ENCODE assay signal across 24 cellular contexts in the genomic region with DNA sequence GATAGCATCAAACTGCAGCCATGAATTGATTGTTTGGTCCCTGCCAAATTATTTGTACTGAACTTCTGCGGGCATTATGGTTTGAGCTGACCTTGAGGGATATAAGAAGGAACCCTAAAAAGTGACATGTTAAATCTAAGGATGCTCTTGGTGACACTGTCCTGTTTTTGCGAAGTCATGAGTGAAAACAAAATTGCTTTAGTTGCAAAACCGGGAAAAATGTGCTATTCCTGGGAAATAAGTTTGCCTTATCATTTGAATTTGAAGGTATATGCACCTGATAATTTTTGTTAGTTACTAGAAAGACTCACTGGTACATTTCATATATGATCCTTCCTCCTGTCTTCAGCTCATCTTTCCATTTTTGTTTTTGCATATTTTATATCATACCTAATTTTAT. TPM values are rescaled to one million over a fixed set of nuclear protein-coding genes. Genes with fewer than 3 reads are reported as not detected.
DNase-seq lines count a peak whose midpoint lies in the region; ATAC-seq, FAIRE-seq and TF ChIP-seq lines count a peak whose summit lies in the region.
"Had no signal": no experiment of that assay in that cellular context is flagged by ENCODE, and none has a peak within 500 bp of the region (broad histone marks: within the 10 kb centered on the region; RNA-seq: fewer than 3 reads in every experiment).

No MANE protein-coding gene starts in this region.

- no peak for ATAC-seq in gastroesophageal sphincter
- ATAC-seq: A549; CD8-positive, alpha-beta T cell had no signal

- no peaks in the 10 kb centered on the region for H3K9me3 Mint-ChIP-seq in activated naive CD4-positive, alpha-beta T cell treated with anti-CD3 and anti-CD28 coated beads, Interleukin-2, amount 50 U/mL, for 24 hours
- no peaks in the 10 kb centered on the region for H3K9me3 Mint-ChIP-seq in activated naive CD4-positive, alpha-beta T cell treated with anti-CD3 and anti-CD28 coated beads for 36 hours
- H3K9me3 Mint-ChIP-seq: CD4-positive, alpha-beta T cell; CD8-positive, alpha-beta T cell had no signal

- H3K4me1 Mint-ChIP-seq in activated naive CD4-positive, alpha-beta T cell treated with anti-CD3 and anti-CD28 coated beads, Interleukin-2, amount 50 U/mL, for 24 hours = no peaks in the 10 kb centered on the region
- peaks cover 10% of the 10 kb centered on the region for H3K4me1 Mint-ChIP-seq in activated naive CD4-positive, alpha-beta T cell treated with anti-CD3 and anti-CD28 coated beads for 36 hours (ENCODE audit: low read depth)
- H3K4me1 Mint-ChIP-seq: B cell had no signal

- peak; percentile 58 for FAIRE-seq in D721Med (lab: Jason Lieb, UNC)
- FAIRE-seq: A549, GM19239 had no signal

- no peak for TF ChIP-seq POLR2A in gastroesophageal sphincter (IDR thresholded peaks at IDR 0.05)

- no peak for TF ChIP-seq EP300 in gastroesophageal sphincter (IDR thresholded peaks at IDR 0.05)

- no peak for TF ChIP-seq CTCF in D721Med (IDR thresholded peaks at IDR 0.05; ENCODE audit: insufficient read depth, missing control alignments)
- no peak for TF ChIP-seq CTCF in gastroesophageal sphincter (IDR thresholded peaks at IDR 0.05)

- H3K4me3 Mint-ChIP-seq in activated naive CD4-positive, alpha-beta T cell treated with anti-CD3 and anti-CD28 coated beads, Interleukin-2, amount 50 U/mL, for 24 hours = no peak overlapping the region
- no peak overlapping the region for H3K4me3 Mint-ChIP-seq in activated naive CD4-positive, alpha-beta T cell treated with anti-CD3 and anti-CD28 coated beads for 36 hours
- H3K4me3 Mint-ChIP-seq: B cell; CD4-positive, alpha-beta T cell; CD8-positive, alpha-beta T cell had no signal

- intact Hi-C loops in activated naive CD4-positive, alpha-beta T cell treated with anti-CD3 and anti-CD28 coated beads for 36 hours (cut with micrococcal nuclease) = no loop called here

- peaks cover 0 to 16% of the 10 kb centered on the region in 2 donors for H3K36me3 ChIP-seq in gastroesophageal sphincter
- H3K36me3 ChIP-seq: BLaER1 treated with 17β-estradiol and CSF1 and Interleukin-3, amounts not matched to agents 10 nM and 100 nM had no signal

- no peak for DNase-seq in activated naive CD4-positive, alpha-beta T cell treated with anti-CD3 and anti-CD28 coated beads for 36 hours
- DNase-seq in D721Med (ENCODE audit: insufficient read length, low spot score) = no peak
- DNase-seq in SK-N-DZ (ENCODE audit: low spot score) = no peak
- DNase-seq: AML-193; Caco-2; Calu3; CD4-positive, alpha-beta T cell; CD8-positive, alpha-beta T cell; DMS 273 treated with DMSO at 0.1 percent for 48 hours; DMS153; DMS53; DMS79; DND-41; EL; GDM1 had no signal

- peaks cover 0 to 86% (median 11%) of the 10 kb centered on the region in 3 donors for H3K4me1 ChIP-seq in gastroesophageal sphincter
- H3K4me1 ChIP-seq: A549, Caco-2 had no signal

- H3K9me3 ChIP-seq in gastroesophageal sphincter = no peaks in the 10 kb centered on the region
- H3K9me3 ChIP-seq: A549; BLaER1 treated with 17β-estradiol and CSF1 and Interleukin-3, amounts not matched to agents 10 nM and 100 nM; Caco-2 had no signal

- no peaks in the 10 kb centered on the region for H3K27me3 ChIP-seq in gastroesophageal sphincter
- H3K27me3 ChIP-seq: BLaER1 treated with 17β-estradiol and CSF1 and Interleukin-3, amounts not matched to agents 10 nM and 100 nM had no signal

- H3K4me3 ChIP-seq in gastroesophageal sphincter = no peak overlapping the region
- H3K4me3 ChIP-seq: A549; BLaER1 treated with 17β-estradiol and CSF1 and Interleukin-3, amounts not matched to agents 10 nM and 100 nM had no signal

- H3K27ac Mint-ChIP-seq in activated naive CD4-positive, alpha-beta T cell treated with anti-CD3 and anti-CD28 coated beads, Interleukin-2, amount 50 U/mL, for 24 hours = peak overlapping the region; percentile 1
- H3K27ac Mint-ChIP-seq in activated naive CD4-positive, alpha-beta T cell treated with anti-CD3 and anti-CD28 coated beads for 36 hours = no peak overlapping the region
- H3K27ac Mint-ChIP-seq: B cell; CD4-positive, alpha-beta T cell; CD8-positive, alpha-beta T cell had no signal

- H3K27ac ChIP-seq in gastroesophageal sphincter = peak overlapping the region in 3 of 4 donors; percentile 72 to 89 (median 89)
- H3K27ac ChIP-seq: 22Rv1; A549; BLaER1 treated with 17β-estradiol and CSF1 and Interleukin-3, amounts not matched to agents 10 nM and 100 nM; C4-2B had no signal

- CTCF ChIA-PET in activated naive CD4-positive, alpha-beta T cell treated with anti-CD3 and anti-CD28 coated beads for 36 hours (lab: Charles Lee) = interaction anchor here (0.7 kb wide), 1 partner anchor 24 kb away, joined by 3 read pairs; no protein-coding TSS in a partner anchor

- H3K27me3 Mint-ChIP-seq in activated naive CD4-positive, alpha-beta T cell treated with anti-CD3 and anti-CD28 coated beads, Interleukin-2, amount 50 U/mL, for 24 hours = no peaks in the 10 kb centered on the region
- no peaks in the 10 kb centered on the region for H3K27me3 Mint-ChIP-seq in activated naive CD4-positive, alpha-beta T cell treated with anti-CD3 and anti-CD28 coated beads for 36 hours (ENCODE audit: low read depth)

- WGBS in gastroesophageal sphincter (ENCODE audit: low coverage in 1 of 2), 2 donors = 93 to 95% methylated on average over 3 of the region's 3 CpGs

- H3K36me3 Mint-ChIP-seq in activated naive CD4-positive, alpha-beta T cell treated with anti-CD3 and anti-CD28 coated beads, Interleukin-2, amount 50 U/mL, for 24 hours = peaks cover 7% of the 10 kb centered on the region
- peaks cover 3% of the 10 kb centered on the region for H3K36me3 Mint-ChIP-seq in activated naive CD4-positive, alpha-beta T cell treated with anti-CD3 and anti-CD28 coated beads for 36 hours (ENCODE audit: low read depth)
- H3K36me3 Mint-ChIP-seq: CD8-positive, alpha-beta T cell had no signal

RNA-seq across cellular contexts. Expression of a gene that starts 7.8 kb away (rescaled TPM):
- total RNA-seq in activated naive CD4-positive, alpha-beta T cell treated with anti-CD3 and anti-CD28 coated beads for 36 hours = 1 to 10 TPM; 2.0 to 3.1 TPM
- 10 to 100 TPM; 25.2 to 83.3 (median 47.8) TPM for total RNA-seq in gastroesophageal sphincter
- 22.2 and 26.1 TPM in 2 replicates for polyA plus RNA-seq in SK-N-DZ (2014; cell fraction: cytosol; rRNA removed)
- polyA plus RNA-seq in SK-N-DZ (2014; cell fraction: nucleus; rRNA removed) = 35.1 and 38.7 TPM in 2 replicates
- total RNA-seq: Caco-2, G401 had no signal

Comparison
In these comparisons a context has a peak if more than half of its experiments do, and no peak if none do; other contexts are left out.
1. RNA of a gene that starts 7.8 kb away (total RNA-seq): 25.2 to 83.3 TPM in gastroesophageal sphincter; 2.0 to 3.1 TPM in activated naive CD4-positive, alpha-beta T cell treated with anti-CD3 and anti-CD28 coated beads for 36 hours; every median in the first group is over 4 times any median in the second.